In the genomic region with DNA sequence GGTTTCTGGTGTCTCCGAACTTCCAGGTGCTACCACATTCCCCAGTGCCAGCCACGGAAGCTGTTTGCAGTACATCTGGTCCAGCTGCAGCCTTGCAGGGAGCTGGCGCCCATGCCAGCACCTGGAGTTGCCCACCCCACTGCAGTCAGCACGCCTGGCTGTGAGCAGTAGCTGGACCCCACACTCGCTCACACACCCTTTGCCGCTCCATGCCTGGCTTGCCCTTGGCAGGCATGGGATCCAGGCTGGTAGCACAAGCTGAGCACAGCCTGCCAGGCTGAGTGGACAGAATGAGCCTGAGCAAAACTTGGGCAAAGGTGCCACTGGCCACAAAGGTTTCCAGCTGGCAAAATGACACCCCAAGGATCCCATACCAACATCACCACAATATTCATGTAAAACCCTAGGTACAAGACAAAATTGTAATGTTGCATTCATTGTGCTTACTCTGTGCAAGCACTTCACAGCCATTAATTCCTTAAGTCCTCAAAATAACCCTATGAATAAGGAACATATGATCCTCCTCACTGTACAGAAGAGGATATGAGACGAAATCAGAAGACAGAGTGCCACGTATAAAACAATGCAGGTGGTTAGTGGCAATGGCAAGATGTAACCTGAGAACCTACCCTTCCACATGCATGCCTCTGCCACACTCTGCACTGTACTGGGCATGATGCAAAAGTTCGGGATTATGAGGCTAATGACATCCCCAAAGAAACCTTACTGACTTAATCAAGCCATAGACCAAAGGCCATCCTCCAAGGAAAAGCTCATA, we compare ENCODE assay signal across 1 cellular context.
TF ChIP-seq lines count a peak whose summit lies in the region.

No MANE protein-coding gene starts in this region.

TF ChIP-seq in H1, 55 proteins besides CTCF, POLR2A, EP300 and RAD21 (continued from another document):
- TF ChIP-seq CHD7 (IDR thresholded peaks at IDR 0.05; ENCODE audit: insufficient replicate concordance, low read length) = no peak
